In the genomic region with DNA sequence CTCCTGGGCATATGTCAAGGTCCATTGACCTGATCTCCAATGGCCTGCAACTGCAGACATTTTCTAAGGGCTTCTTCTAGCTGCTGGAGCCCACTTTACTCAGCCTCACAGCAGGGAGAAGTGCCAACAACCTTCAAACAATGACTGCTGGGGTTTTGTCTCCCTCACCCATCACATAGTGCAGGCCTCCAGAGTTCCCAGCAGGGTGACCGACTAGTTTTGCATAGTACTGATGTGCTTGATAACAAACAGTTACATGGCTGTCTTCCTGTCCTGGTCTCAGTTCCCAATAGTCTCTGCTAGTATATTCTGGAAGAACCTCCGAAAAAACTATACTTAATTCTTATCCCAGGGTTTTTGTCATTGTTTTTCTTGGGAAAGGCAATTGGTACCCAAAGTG, we compare ENCODE assay signal across 33 cellular contexts. TPM values are rescaled to one million over a fixed set of nuclear protein-coding genes. Genes with fewer than 3 reads are reported as not detected.
"Had no signal": no experiment of that assay in that cellular context is flagged by ENCODE, and none has a peak within 500 bp of the region (broad histone marks: within the 10 kb centered on the region; RNA-seq: fewer than 3 reads in every experiment).

No MANE protein-coding gene starts in this region.

- H3K27ac ChIP-seq: ascending aorta, SJCRH30, SK-N-MC, WERI-Rb-1 had no signal

- H3K36me3 Mint-ChIP-seq: activated naive CD4-positive, alpha-beta T cell treated with anti-CD3 and anti-CD28 coated beads, Interleukin-2, amount 50 U/mL, for 24 hours; activated naive CD8-positive, alpha-beta T cell treated with anti-CD3 and anti-CD28 coated beads, Interleukin-2, amount 10 ng/mL, durations not matched to agents 7 days and 5 days had no signal

- H3K9me3 ChIP-seq: ascending aorta, MG63, SJCRH30 had no signal

- ATAC-seq: activated CD8-positive, alpha-beta T cell treated with anti-CD3 and anti-CD28 coated beads for 36 hours; activated T-cell treated with anti-CD3 and anti-CD28 coated beads, Interleukin-2, amount 50 U/mL, for 72 hours had no signal

- H3K27me3 Mint-ChIP-seq: activated CD4-positive, alpha-beta T cell treated with anti-CD3 and anti-CD28 coated beads, Interleukin-2, amount 10 ng/mL, durations not matched to agents 24 days and 14 days; activated CD8-positive, alpha-beta T cell treated with anti-CD3 and anti-CD28 coated beads for 36 hours; activated naive CD4-positive, alpha-beta T cell treated with anti-CD3 and anti-CD28 coated beads, Interleukin-2, amount 50 U/mL, for 24 hours; activated naive CD8-positive, alpha-beta T cell treated with anti-CD3 and anti-CD28 coated beads, Interleukin-2, amount 10 ng/mL, durations not matched to agents 7 days and 5 days had no signal

- H3K4me1 Mint-ChIP-seq: activated CD4-positive, alpha-beta T cell treated with anti-CD3 and anti-CD28 coated beads, Interleukin-2, amount 10 ng/mL, durations not matched to agents 24 days and 14 days; activated naive CD4-positive, alpha-beta T cell treated with anti-CD3 and anti-CD28 coated beads, Interleukin-2, amount 50 U/mL, for 24 hours; activated naive CD8-positive, alpha-beta T cell treated with anti-CD3 and anti-CD28 coated beads, Interleukin-2, amount 10 ng/mL, durations not matched to agents 7 days and 5 days had no signal

- H3K4me1 ChIP-seq: ascending aorta, SJCRH30 had no signal

- H3K4me3 Mint-ChIP-seq: activated CD4-positive, alpha-beta T cell treated with anti-CD3 and anti-CD28 coated beads, Interleukin-2, amount 10 ng/mL, durations not matched to agents 24 days and 14 days; activated CD8-positive, alpha-beta T cell treated with anti-CD3 and anti-CD28 coated beads for 36 hours; activated naive CD4-positive, alpha-beta T cell treated with anti-CD3 and anti-CD28 coated beads, Interleukin-2, amount 50 U/mL, for 24 hours; activated naive CD8-positive, alpha-beta T cell treated with anti-CD3 and anti-CD28 coated beads, Interleukin-2, amount 10 ng/mL, durations not matched to agents 7 days and 5 days; activated T-cell treated with anti-CD3 and anti-CD28 coated beads, Interleukin-2, amount 50 U/mL, for 72 hours had no signal

- DNase-seq: activated CD4-positive, alpha-beta T cell treated with anti-CD3 and anti-CD28 coated beads, Interleukin-2, amount 10 ng/mL, durations not matched to agents 24 days and 14 days; activated CD4-positive, alpha-beta T cell treated with anti-CD3 and anti-CD28 coated beads, Interleukin-2, amount 50 U/mL, for 4 hours; activated CD8-positive, alpha-beta T cell treated with anti-CD3 and anti-CD28 coated beads for 36 hours; activated gamma-delta T cell; activated naive CD4-positive, alpha-beta T cell treated with Interleukin-2 at 50 U/mL for 16 hours; activated naive CD8-positive, alpha-beta T cell treated with anti-CD3 and anti-CD28 coated beads, Interleukin-2, amount 10 ng/mL, durations not matched to agents 7 days and 5 days; activated T-cell treated with anti-CD3 and anti-CD28 coated beads, Interleukin-2, amount 50 U/mL, for 1 hour; activated T-cell treated with anti-CD3 and anti-CD28 coated beads, Interleukin-2, amount 50 U/mL, for 72 hours; amygdala; Kasumi-1; KG1; MG63; NCI-H1048; NCI-H1105 treated with DMSO at 0.1 percent for 48 hours; NCI-H1436; NCI-H187; NCI-H2029 treated with DMSO at 0.1 percent for 48 hours; NCI-H226; NCI-H510A; NCI-H526; NCI-H748 treated with DMSO at 0.1 percent for 48 hours; OCI-M1; SHP77; SJCRH30; T1000; WERI-Rb-1 had no signal

- H3K27me3 ChIP-seq: ascending aorta, MG63, SJCRH30 had no signal

- H3K4me3 ChIP-seq: ascending aorta, MG63, SJCRH30, SK-N-MC had no signal

- H3K27ac Mint-ChIP-seq: activated CD4-positive, alpha-beta T cell treated with anti-CD3 and anti-CD28 coated beads, Interleukin-2, amount 10 ng/mL, durations not matched to agents 24 days and 14 days; activated CD8-positive, alpha-beta T cell treated with anti-CD3 and anti-CD28 coated beads for 36 hours; activated naive CD4-positive, alpha-beta T cell treated with anti-CD3 and anti-CD28 coated beads, Interleukin-2, amount 50 U/mL, for 24 hours; activated naive CD8-positive, alpha-beta T cell treated with anti-CD3 and anti-CD28 coated beads, Interleukin-2, amount 10 ng/mL, durations not matched to agents 7 days and 5 days; activated T-cell treated with anti-CD3 and anti-CD28 coated beads, Interleukin-2, amount 50 U/mL, for 72 hours; activated T-helper 2 cell treated with anti-CD3 and anti-CD28 coated beads, Interferon-gamma antibody, Interleukin-2, Interleukin-4, amounts not matched to agents 10 μg/mL and 5 μg/mL and 100 μg/mL, durations not matched to agents 14 hours and 24 hours and 36 hours had no signal

- H3K9me3 Mint-ChIP-seq: activated CD4-positive, alpha-beta T cell treated with anti-CD3 and anti-CD28 coated beads, Interleukin-2, amount 10 ng/mL, durations not matched to agents 24 days and 14 days; activated CD8-positive, alpha-beta T cell treated with anti-CD3 and anti-CD28 coated beads for 36 hours; activated naive CD4-positive, alpha-beta T cell treated with anti-CD3 and anti-CD28 coated beads, Interleukin-2, amount 50 U/mL, for 24 hours; activated naive CD8-positive, alpha-beta T cell treated with anti-CD3 and anti-CD28 coated beads, Interleukin-2, amount 10 ng/mL, durations not matched to agents 7 days and 5 days; activated T-helper 2 cell treated with anti-CD3 and anti-CD28 coated beads, Interferon-gamma antibody, Interleukin-2, Interleukin-4, amounts not matched to agents 10 μg/mL and 5 μg/mL and 100 μg/mL, durations not matched to agents 14 hours and 24 hours and 36 hours had no signal

- H3K36me3 ChIP-seq: ascending aorta, MG63, SJCRH30, WERI-Rb-1 had no signal

RNA-seq across cellular contexts. Expression of a gene that starts 10.4 kb away (rescaled TPM):
- total RNA-seq: activated CD4-positive, alpha-beta T cell treated with anti-CD3 and anti-CD28 coated beads, Interleukin-2, amount 10 ng/mL, durations not matched to agents 24 days and 14 days; activated CD8-positive, alpha-beta memory T cell treated with anti-CD3 and anti-CD28 coated beads for 36 hours; activated CD8-positive, alpha-beta T cell treated with anti-CD3 and anti-CD28 coated beads for 36 hours; activated naive CD8-positive, alpha-beta T cell treated with anti-CD3 and anti-CD28 coated beads, Interleukin-2, amount 10 ng/mL, durations not matched to agents 7 days and 5 days; activated T-helper 2 cell treated with anti-CD3 and anti-CD28 coated beads, Interferon-gamma antibody, Interleukin-2, Interleukin-4, amounts not matched to agents 10 μg/mL and 5 μg/mL and 100 μg/mL, durations not matched to agents 14 hours and 24 hours and 36 hours; ascending aorta; SJCRH30; T-helper 1 cell treated with Interleukin-12 subunit alpha and Interleukin-12 subunit beta and Interleukin-4 antibody, amounts not matched to agents 30 ng/mL and 1 ng/mL, for 36 hours; T-helper 2 cell treated with Interferon-gamma antibody and Interleukin-4, amounts not matched to agents 100 ng/mL and 5 ng/mL, for 36 hours had no signal
